In the genomic region with DNA sequence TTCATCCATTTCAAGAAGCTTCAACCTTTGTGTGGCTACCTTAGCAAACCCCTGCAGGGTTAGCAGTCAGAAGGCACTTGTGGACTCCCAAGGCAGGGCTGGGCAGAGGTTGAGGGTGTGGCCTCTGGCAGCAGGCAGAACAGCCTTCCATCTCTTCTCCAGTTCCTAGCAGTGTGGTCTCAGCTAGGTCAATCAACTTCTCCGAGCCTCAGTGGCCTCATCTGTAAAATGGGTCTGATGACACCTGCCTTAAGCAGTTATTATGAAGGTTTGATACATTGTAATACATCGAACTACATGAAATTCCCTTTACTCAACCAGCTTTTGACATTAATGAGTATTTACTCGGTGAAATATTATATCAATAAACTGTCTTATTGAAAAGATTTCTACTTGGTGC, we compare ENCODE assay signal across 17 cellular contexts. TPM values are rescaled to one million over a fixed set of nuclear protein-coding genes. Genes with fewer than 3 reads are reported as not detected.
A peak's percentile ranks its signal among the peaks of the same experiment; 100 is the strongest.
DNase-seq lines count a peak whose midpoint lies in the region; ATAC-seq and TF ChIP-seq lines count a peak whose summit lies in the region.
"Had no signal": no experiment of that assay in that cellular context is flagged by ENCODE, and none has a peak within 500 bp of the region (broad histone marks: within the 10 kb centered on the region; RNA-seq: fewer than 3 reads in every experiment).

No MANE protein-coding gene starts in this region.

- peaks cover 43% of the 10 kb centered on the region for H3K27me3 Mint-ChIP-seq in activated naive CD4-positive, alpha-beta T cell treated with anti-CD3 and anti-CD28 coated beads, Interleukin-2, amount 10 ng/mL, durations not matched to agents 7 days and 5 days

- H3K9me3 Mint-ChIP-seq in activated naive CD4-positive, alpha-beta T cell treated with anti-CD3 and anti-CD28 coated beads, Interleukin-2, amount 10 ng/mL, durations not matched to agents 7 days and 5 days = no peaks in the 10 kb centered on the region
- H3K9me3 Mint-ChIP-seq: CD4-positive, alpha-beta T cell had no signal

- no peak overlapping the region for H3K4me3 Mint-ChIP-seq in activated naive CD4-positive, alpha-beta T cell treated with anti-CD3 and anti-CD28 coated beads, Interleukin-2, amount 10 ng/mL, durations not matched to agents 7 days and 5 days
- H3K4me3 Mint-ChIP-seq: CD4-positive, alpha-beta T cell had no signal

- no peak for TF ChIP-seq CTCF in WERI-Rb-1 (IDR thresholded peaks at IDR 0.05; ENCODE audit: low read depth, low read length)
- no peak for TF ChIP-seq CTCF in neural cell (IDR thresholded peaks at IDR 0.05; ENCODE audit: poor library complexity, severe bottlenecking)

- DNase-seq in activated naive CD4-positive, alpha-beta T cell treated with anti-CD3 and anti-CD28 coated beads, Interleukin-2, amount 10 ng/mL, durations not matched to agents 7 days and 5 days = no peak
- no peak for DNase-seq in activated naive CD4-positive, alpha-beta T cell treated with Interleukin-2 at 50 U/mL for 16 hours
- no peak for DNase-seq in WERI-Rb-1
- DNase-seq in activated CD4-positive, alpha-beta T cell treated with anti-CD3 and anti-CD28 coated beads, Interleukin-2, amount 50 U/mL, for 48 hours = no peak
- DNase-seq: AML-193; CD4-positive, alpha-beta T cell; DMS153; DMS79; GDM1; GM23248; HCEC 1CT had no signal

- H4K20me1 ChIP-seq in neural cell (ENCODE audit: insufficient read depth) = no peaks in the 10 kb centered on the region

- H3K9me2 ChIP-seq in neural cell (ENCODE audit: insufficient read depth, low read length) = no peaks in the 10 kb centered on the region

- no peaks in the 10 kb centered on the region for H3K79me2 ChIP-seq in neural cell (replicated peaks; ENCODE audit: insufficient read depth, low read length)

- H2AFZ ChIP-seq in neural cell (ENCODE audit: low read depth, low read length) = no peak overlapping the region
- H2AFZ ChIP-seq: GM23248 had no signal

- no peaks in the 10 kb centered on the region for H3K4me1 Mint-ChIP-seq in activated naive CD4-positive, alpha-beta T cell treated with anti-CD3 and anti-CD28 coated beads, Interleukin-2, amount 10 ng/mL, durations not matched to agents 7 days and 5 days

- H3K36me3 Mint-ChIP-seq in activated naive CD4-positive, alpha-beta T cell treated with anti-CD3 and anti-CD28 coated beads, Interleukin-2, amount 10 ng/mL, durations not matched to agents 7 days and 5 days = no peaks in the 10 kb centered on the region

- no peaks in the 10 kb centered on the region for H3K36me3 ChIP-seq in WERI-Rb-1
- H3K36me3 ChIP-seq in neural cell (ENCODE audit: insufficient read depth, low read length) = no peaks in the 10 kb centered on the region

- H3K27ac ChIP-seq in WERI-Rb-1 (peak overlapping the region; percentile 37), neural cell (ENCODE audit: low read length) (peak overlapping the region; percentile 72)
- H3K27ac ChIP-seq: 22Rv1, A549, C4-2B, GM23248 had no signal

- H3K9me3 ChIP-seq in WERI-Rb-1 (ENCODE audit: severe bottlenecking) (no peaks in the 10 kb centered on the region), neural cell (ENCODE audit: low read length) (no peaks in the 10 kb centered on the region)
- H3K9me3 ChIP-seq: A549 had no signal

- H3K9ac ChIP-seq in neural cell (ENCODE audit: low read length) = peak overlapping the region; percentile 42
- H3K9ac ChIP-seq: GM23248 had no signal

- ATAC-seq in HG03139 (IDR thresholded peaks at IDR 0.05; ENCODE audit: unreplicated experiment) = no peak
- ATAC-seq: A549 had no signal

- H3K4me3 ChIP-seq in WERI-Rb-1 (ENCODE audit: low read depth, low read length) = no peak overlapping the region
- no peak overlapping the region for H3K4me3 ChIP-seq in neural cell (ENCODE audit: low read length)
- H3K4me3 ChIP-seq: A549, GM23248 had no signal

- H3K27me3 ChIP-seq in WERI-Rb-1 (ENCODE audit: insufficient read depth, low read depth, severe bottlenecking) (no peaks in the 10 kb centered on the region), neural cell (ENCODE audit: insufficient read depth, low read depth, low read length) (no peaks in the 10 kb centered on the region)

- H3K4me2 ChIP-seq in neural cell (ENCODE audit: low read length) = no peak overlapping the region
- H3K4me2 ChIP-seq: A549 had no signal

- CTCF ChIA-PET in activated naive CD4-positive, alpha-beta T cell treated with anti-CD3 and anti-CD28 coated beads, Interleukin-2, amount 10 ng/mL, durations not matched to agents 7 days and 5 days (lab: Charles Lee) = no interaction called here

- no peak for TF ChIP-seq EP300 in neural cell (conservative IDR thresholded peaks at IDR 0.05; ENCODE audit: poor library complexity, severe bottlenecking)

- peak overlapping the region; percentile 42 for H3K27ac Mint-ChIP-seq in activated naive CD4-positive, alpha-beta T cell treated with anti-CD3 and anti-CD28 coated beads, Interleukin-2, amount 10 ng/mL, durations not matched to agents 7 days and 5 days
- H3K27ac Mint-ChIP-seq: CD4-positive, alpha-beta T cell had no signal

- H3F3A ChIP-seq in neural cell (ENCODE audit: insufficient read depth, low read length, poor library complexity, severe bottlenecking) = no peaks in the 10 kb centered on the region

- TF ChIP-seq RAD21 in neural cell (conservative IDR thresholded peaks at IDR 0.05) = no peak

TF ChIP-seq in neural cell, 6 proteins besides CTCF, POLR2A, EP300 and RAD21:
- TF ChIP-seq SMC3 (conservative IDR thresholded peaks at IDR 0.05; ENCODE audit: poor library complexity) (no peak), MXI1 (conservative IDR thresholded peaks at IDR 0.05; ENCODE audit: poor library complexity, severe bottlenecking) (no peak), EZH2 (IDR thresholded peaks at IDR 0.05; ENCODE audit: borderline replicate concordance, insufficient read depth, low read length, poor library complexity, severe bottlenecking) (no peak), POLR2AphosphoS5 (IDR thresholded peaks at IDR 0.05) (no peak)
- TF ChIP-seq, protein P1, sequence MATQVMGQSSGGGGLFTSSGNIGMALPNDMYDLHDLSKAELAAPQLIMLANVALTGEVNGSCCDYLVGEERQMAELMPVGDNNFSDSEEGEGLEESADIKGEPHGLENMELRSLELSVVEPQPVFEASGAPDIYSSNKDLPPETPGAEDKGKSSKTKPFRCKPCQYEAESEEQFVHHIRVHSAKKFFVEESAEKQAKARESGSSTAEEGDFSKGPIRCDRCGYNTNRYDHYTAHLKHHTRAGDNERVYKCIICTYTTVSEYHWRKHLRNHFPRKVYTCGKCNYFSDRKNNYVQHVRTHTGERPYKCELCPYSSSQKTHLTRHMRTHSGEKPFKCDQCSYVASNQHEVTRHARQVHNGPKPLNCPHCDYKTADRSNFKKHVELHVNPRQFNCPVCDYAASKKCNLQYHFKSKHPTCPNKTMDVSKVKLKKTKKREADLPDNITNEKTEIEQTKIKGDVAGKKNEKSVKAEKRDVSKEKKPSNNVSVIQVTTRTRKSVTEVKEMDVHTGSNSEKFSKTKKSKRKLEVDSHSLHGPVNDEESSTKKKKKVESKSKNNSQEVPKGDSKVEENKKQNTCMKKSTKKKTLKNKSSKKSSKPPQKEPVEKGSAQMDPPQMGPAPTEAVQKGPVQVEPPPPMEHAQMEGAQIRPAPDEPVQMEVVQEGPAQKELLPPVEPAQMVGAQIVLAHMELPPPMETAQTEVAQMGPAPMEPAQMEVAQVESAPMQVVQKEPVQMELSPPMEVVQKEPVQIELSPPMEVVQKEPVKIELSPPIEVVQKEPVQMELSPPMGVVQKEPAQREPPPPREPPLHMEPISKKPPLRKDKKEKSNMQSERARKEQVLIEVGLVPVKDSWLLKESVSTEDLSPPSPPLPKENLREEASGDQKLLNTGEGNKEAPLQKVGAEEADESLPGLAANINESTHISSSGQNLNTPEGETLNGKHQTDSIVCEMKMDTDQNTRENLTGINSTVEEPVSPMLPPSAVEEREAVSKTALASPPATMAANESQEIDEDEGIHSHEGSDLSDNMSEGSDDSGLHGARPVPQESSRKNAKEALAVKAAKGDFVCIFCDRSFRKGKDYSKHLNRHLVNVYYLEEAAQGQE (IDR thresholded peaks at IDR 0.05; ENCODE audit: borderline replicate concordance) = no peak

RNA-seq across cellular contexts. Expression of a gene that starts 6.8 kb away (rescaled TPM):
- 0.16 TPM in 1 of 2 replicates, not detected in the other for polyA plus RNA-seq in neural cell
- not detected in 2 replicates for polyA minus RNA-seq in neural cell
- polyA plus RNA-seq: A549, BJ, GM23248 had no signal

RNA-seq across cellular contexts. Expression of a gene that starts 12.6 kb away (rescaled TPM):
- not detected in 2 replicates for polyA plus RNA-seq in neural cell
- not detected in 2 replicates for polyA minus RNA-seq in neural cell
- polyA plus RNA-seq: A549, BJ, GM23248 had no signal

RNA-seq across cellular contexts. Expression of a gene that starts 25.8 kb away (rescaled TPM):
- polyA plus RNA-seq in neural cell = 60.9 and 75.6 TPM in 2 replicates
- polyA minus RNA-seq in neural cell = 43.1 and 46.3 TPM in 2 replicates
- polyA plus RNA-seq: BJ, GM23248 had no signal

RNA-seq across cellular contexts. Expression of a gene that starts 26.1 kb away (rescaled TPM):
- polyA plus RNA-seq in neural cell = not detected in 2 replicates
- polyA minus RNA-seq in neural cell = not detected in 2 replicates
- polyA plus RNA-seq: A549, BJ, GM23248 had no signal

RNA-seq across cellular contexts. Expression of a gene that starts 37.0 kb away (rescaled TPM):
- polyA plus RNA-seq in neural cell = 29.3 and 29.9 TPM in 2 replicates
- 33.1 and 33.6 TPM in 2 replicates for polyA minus RNA-seq in neural cell
